9 cellular contexts compared by ENCODE assay signal in genomic region chr1:169928438-169929209, GRCh38. TPM values are rescaled to one million over a fixed set of nuclear protein-coding genes. Genes with fewer than 3 reads are reported as not detected.
DNase-seq lines count a peak whose midpoint lies in the region; ATAC-seq and TF ChIP-seq lines count a peak whose summit lies in the region.
"Had no signal": no experiment of that assay in that cellular context is flagged by ENCODE, and none has a peak within 500 bp of the region (broad histone marks: within the 10 kb centered on the region; RNA-seq: fewer than 3 reads in every experiment).

No MANE protein-coding gene starts in this region.

- H3K36me3 ChIP-seq in left lung (no peaks in the 10 kb centered on the region), uterus (no peaks in the 10 kb centered on the region)

- no TSS peak for BruUV-seq in MCF 10A (replicated peaks; lab: Mats Ljungman, UMichigan)

- H3K4me3 Mint-ChIP-seq in CD4-positive, alpha-beta T cell: no peak overlapping the region
- no peak overlapping the region for H3K4me3 Mint-ChIP-seq in MCF 10A (ENCODE audit: unreplicated experiment)
- H3K4me3 Mint-ChIP-seq: IgD-negative memory B cell had no signal

- H3K27me3 ChIP-seq in CD4-positive, alpha-beta T cell (ENCODE audit: control insufficient read depth, insufficient read depth, low read length): no peaks in the 10 kb centered on the region
- H3K27me3 ChIP-seq in left lung (no peaks in the 10 kb centered on the region), uterus (no peaks in the 10 kb centered on the region)

- no peaks in the 10 kb centered on the region for H3K4me1 ChIP-seq in left lung
- H3K4me1 ChIP-seq in uterus: no peaks in the 10 kb centered on the region

- no peak overlapping the region for H3K27ac ChIP-seq in CD4-positive, alpha-beta T cell (ENCODE audit: low read depth, low read length)
- H3K27ac ChIP-seq in left lung (no peak overlapping the region), uterus (no peak overlapping the region)

- no peaks in the 10 kb centered on the region for H3K27me3 Mint-ChIP-seq in CD4-positive, alpha-beta T cell
- no peaks in the 10 kb centered on the region for H3K27me3 Mint-ChIP-seq in MCF 10A (ENCODE audit: insufficient read depth, unreplicated experiment)
- H3K27me3 Mint-ChIP-seq: IgD-negative memory B cell had no signal

- no peaks in the 10 kb centered on the region for H3K9me3 ChIP-seq in CD4-positive, alpha-beta T cell (ENCODE audit: control insufficient read depth, low read length)
- H3K9me3 ChIP-seq in left lung (no peaks in the 10 kb centered on the region), uterus (no peaks in the 10 kb centered on the region)

- DNase-seq in CD4-positive, alpha-beta T cell: no peak
- peak; percentile 63 for DNase-seq in NCI-H69 (lab: John Stamatoyannopoulos, UW)
- DNase-seq in MCF 10A (ENCODE audit: unreplicated experiment): peak; percentile 67
- DNase-seq in left lung: no peak
- DNase-seq in uterus: no peak
- no peak for DNase-seq in activated CD4-positive, alpha-beta T cell treated with anti-CD3 and anti-CD28 coated beads for 1 hour

- peak; percentile 86 for TF ChIP-seq CTCF in CD4-positive, alpha-beta T cell (IDR thresholded peaks at IDR 0.05)
- TF ChIP-seq CTCF in MCF 10A (IDR thresholded peaks at IDR 0.05; ENCODE audit: unreplicated experiment) (peak; percentile 84), left lung (IDR thresholded peaks at IDR 0.05) (peak; percentile 32 to 60), uterus (IDR thresholded peaks at IDR 0.05) (peak; percentile 63 to 71 (median 66))

- H3K4me3 ChIP-seq in left lung: no peak overlapping the region
- H3K4me3 ChIP-seq in uterus: no peak overlapping the region

- no peak for TF ChIP-seq POLR2A in uterus (IDR thresholded peaks at IDR 0.05)

- H3K36me3 Mint-ChIP-seq in CD4-positive, alpha-beta T cell (ENCODE audit: low read depth): no peaks in the 10 kb centered on the region
- peaks cover 9% of the 10 kb centered on the region for H3K36me3 Mint-ChIP-seq in MCF 10A (ENCODE audit: insufficient read depth, unreplicated experiment)
- H3K36me3 Mint-ChIP-seq: IgD-negative memory B cell had no signal

- ATAC-seq in CD4-positive, alpha-beta T cell (ENCODE audit: poor library complexity): peak; percentile 80
- peak; percentile 67 for ATAC-seq in GM18867 (IDR thresholded peaks at IDR 0.05; ENCODE audit: unreplicated experiment)
- ATAC-seq in HG03432 (IDR thresholded peaks at IDR 0.05; ENCODE audit: unreplicated experiment): peak; percentile 69
- ATAC-seq in left lung: peak; percentile 66

- POLR2A ChIA-PET in CD4-positive, alpha-beta T cell (lab: Charles Lee): interaction anchor here (1.3 kb wide), 1 partner anchor 35 kb away, joined by 3 read pairs; the partner anchor contains the start of gene SCYL3
- POLR2A ChIA-PET in MCF 10A (lab: Yijun Ruan, JAX): interaction anchor here (0.9 to 1.1 kb wide), 3 partner anchors 39 to 603 kb away, joined by 3 read pairs; partner anchors contain the start of gene GORAB

- CTCF ChIA-PET in CD4-positive, alpha-beta T cell (lab: Charles Lee): interaction anchor here (1.2 to 1.5 kb wide), 2 partner anchors 9 to 1001 kb away, joined by 6 to 8 read pairs; no protein-coding TSS in a partner anchor
- CTCF ChIA-PET in MCF 10A (lab: Yijun Ruan, JAX): interaction anchor here (0.6 to 2.4 kb wide), 33 partner anchors 9 to 1317 kb away, joined by 3 to 18 read pairs (median 3); partner anchors contain the start of gene MROH9

- intact Hi-C loops in CD4-positive, alpha-beta T cell (cut with DNase I, micrococcal nuclease): loop anchor here (1.0 to 10.0 kb wide), 5 partner anchors 51 to 1384 kb away; partner anchors contain the start of genes FMO4 (in 1 of the 2) and GORAB (in 1 of the 2)
- intact Hi-C loops in MCF 10A (cut with micrococcal nuclease): loop anchor here (1.0 to 2.0 kb wide), 6 partner anchors 82 to 1001 kb away; partner anchors contain the start of gene KIFAP3
- intact Hi-C loops in left lung (cut with DNase I): no loop called here
- intact Hi-C loops in uterus (cut with DNase I; ENCODE audit: low total_unique reads): no loop called here

- H3K27ac Mint-ChIP-seq in CD4-positive, alpha-beta T cell: no peak overlapping the region
- no peak overlapping the region for H3K27ac Mint-ChIP-seq in MCF 10A (ENCODE audit: low read depth, unreplicated experiment)

- no peaks in the 10 kb centered on the region for H3K9me3 Mint-ChIP-seq in CD4-positive, alpha-beta T cell
- no peaks in the 10 kb centered on the region for H3K9me3 Mint-ChIP-seq in MCF 10A (ENCODE audit: unreplicated experiment)
- H3K9me3 Mint-ChIP-seq: IgD-negative memory B cell had no signal

- peaks cover 10% of the 10 kb centered on the region for H3K4me1 Mint-ChIP-seq in CD4-positive, alpha-beta T cell (ENCODE audit: low read depth)
- H3K4me1 Mint-ChIP-seq in MCF 10A (ENCODE audit: insufficient read depth, unreplicated experiment): no peaks in the 10 kb centered on the region

RNA-seq across cellular contexts. Expression of gene SCYL3, which starts 34.9 kb away (rescaled TPM):
- total RNA-seq in CD4-positive, alpha-beta T cell: 1 to 10 TPM; 3.5 to 3.6 TPM
- total RNA-seq in MCF 10A (2022): 7.4 and 9.3 TPM in 2 replicates
- total RNA-seq in left lung: 10 to 100 TPM in 1 of 2 donors, 1 to 10 TPM in 1; 9.5 to 10.8 TPM
- 10 to 100 TPM in 2 of 4 donors, 1 to 10 TPM in 2; 2.1 to 17.5 (median 10.2) TPM for total RNA-seq in uterus

Comparison
In these comparisons a context has a peak if more than half of its experiments do, and no peak if none do; other contexts are left out.
1. DNase-seq: peak in NCI-H69 (single experiment) and MCF 10A (single experiment); none in CD4-positive, alpha-beta T cell (0 of 10), left lung (0 of 2), uterus (0 of 2) and activated CD4-positive, alpha-beta T cell treated with anti-CD3 and anti-CD28 coated beads for 1 hour (single experiment).
2. intact Hi-C loops: an anchor here in CD4-positive, alpha-beta T cell (1.0 to 10.0 kb wide) and MCF 10A (1.0 to 2.0 kb wide); none called in left lung and uterus.
3. Peak in every context shown above with its lines, with median percentiles within 50 percentile points of each other: ATAC-seq and CTCF ChIP-seq.